ENCODE assay signal across 1 cellular context in the genomic region with DNA sequence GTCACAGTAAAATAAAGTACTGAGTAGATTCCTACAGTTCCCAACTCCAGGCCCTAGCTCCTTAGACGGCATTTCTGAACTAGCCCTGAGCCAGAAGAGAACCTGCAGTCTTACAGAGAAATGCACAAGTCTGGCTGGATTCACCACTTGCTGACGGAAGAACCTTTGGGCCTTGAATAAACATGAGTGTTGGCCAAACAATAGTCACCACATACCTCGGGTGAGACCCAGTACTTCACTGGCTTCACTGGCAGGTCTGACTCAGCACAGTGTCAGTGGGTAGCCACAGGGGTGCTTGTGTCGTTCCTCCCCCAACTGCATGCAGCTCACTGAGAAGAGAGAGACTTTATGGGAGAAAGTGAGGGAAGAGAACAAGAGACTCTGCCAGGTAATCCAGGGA.
A peak's percentile ranks its signal among the peaks of the same experiment; 100 is the strongest.
TF ChIP-seq lines count a peak whose summit lies in the region.

No MANE protein-coding gene starts in this region.

TF ChIP-seq in endothelial cell of umbilical vein, 7 proteins besides CTCF, POLR2A, EP300 and RAD21:
- TF ChIP-seq, protein P1, sequence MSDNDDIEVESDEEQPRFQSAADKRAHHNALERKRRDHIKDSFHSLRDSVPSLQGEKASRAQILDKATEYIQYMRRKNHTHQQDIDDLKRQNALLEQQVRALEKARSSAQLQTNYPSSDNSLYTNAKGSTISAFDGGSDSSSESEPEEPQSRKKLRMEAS (IDR thresholded peaks at IDR 0.05; ENCODE audit: insufficient read depth, insufficient read length): no peak
- TF ChIP-seq GATA2 (IDR thresholded peaks at IDR 0.05; ENCODE audit: insufficient read depth, insufficient read length, low read depth, low read length) (peak; percentile 64), POLR2AphosphoS5 (IDR thresholded peaks at IDR 0.05; ENCODE audit: insufficient read depth, low read depth, low read length) (peak; percentile 89), JUN (IDR thresholded peaks at IDR 0.05; ENCODE audit: borderline replicate concordance, insufficient read depth, insufficient read length, low read depth) (peak; percentile 61), MYC (IDR thresholded peaks at IDR 0.05; ENCODE audit: low read depth, low read length) (no peak), EZH2 (IDR thresholded peaks at IDR 0.05; ENCODE audit: borderline replicate concordance, low read depth, low read length, severe bottlenecking) (no peak), FOS (IDR thresholded peaks at IDR 0.05; ENCODE audit: borderline replicate concordance, insufficient read depth, low read length) (peak; percentile 91)
